In genomic region chr19:56193981-56194380, GRCh38 we compare ENCODE assay signal across 38 cellular contexts. TPM values are rescaled to one million over a fixed set of nuclear protein-coding genes. Genes with fewer than 3 reads are reported as not detected.
"Had no signal": no experiment of that assay in that cellular context is flagged by ENCODE, and none has a peak within 500 bp of the region (broad histone marks: within the 10 kb centered on the region; RNA-seq: fewer than 3 reads in every experiment).

No MANE protein-coding gene starts in this region.

- H3K36me3 ChIP-seq: MG63 had no signal

- H3K4me3 ChIP-seq: MG63 had no signal

- H3K9me3 ChIP-seq: MG63 had no signal

- H3K4me2 ChIP-seq: KMS-11 had no signal

- H3K27ac ChIP-seq: KMS-11 had no signal

- DNase-seq: KG1, MG63, MM.1S, MV-4-11, NCI-H1048, NCI-H1092, NCI-H1092 treated with DMSO at 0.1 percent for 48 hours, NCI-H1105, NCI-H1105 treated with DMSO at 0.1 percent for 48 hours, NCI-H1417, NCI-H1436, NCI-H1436 treated with DMSO at 0.1 percent for 48 hours, NCI-H146, NCI-H1694, NCI-H1694 treated with DMSO at 0.1 percent for 48 hours, NCI-H187, NCI-H187 treated with DMSO at 0.1 percent for 48 hours, NCI-H1930, NCI-H2029, NCI-H2029 treated with DMSO at 0.1 percent for 48 hours, NCI-H2081, NCI-H2081 treated with DMSO at 0.1 percent for 48 hours, NCI-H2107, NCI-H2171, NCI-H2171 treated with DMSO at 0.1 percent for 48 hours, NCI-H2227 treated with DMSO at 0.1 percent for 48 hours, NCI-H226, NCI-H345, NCI-H446, NCI-H446 treated with DMSO at 0.1 percent for 48 hours, NCI-H510A, NCI-H510A treated with DMSO at 0.1 percent for 48 hours, NCI-H524 had no signal

- H3K9ac ChIP-seq: KMS-11 had no signal

- H3K27me3 ChIP-seq: MG63 had no signal

RNA-seq across cellular contexts. Expression of gene ZSCAN5B, which starts 3.6 kb away (rescaled TPM):
- total RNA-seq: LHCN-M2, M059J, MCF 10A, NCI-H460 had no signal

RNA-seq across cellular contexts. Expression of gene ZSCAN5C, which starts 8.1 kb away (rescaled TPM):
- total RNA-seq: LHCN-M2, M059J, MCF 10A, NCI-H460 had no signal

RNA-seq across cellular contexts. Expression of gene GALP, which starts 18.2 kb away (rescaled TPM):
- total RNA-seq: LHCN-M2, M059J, MCF 10A had no signal
